ENCODE assay signal across 2 cellular contexts in genomic region chr2:12479042-12479601, GRCh38.
TF ChIP-seq lines count a peak whose summit lies in the region.

No MANE protein-coding gene starts in this region.

TF ChIP-seq in IMR-90, 13 proteins besides CTCF, POLR2A, EP300 and RAD21 (continued from another document):
- TF ChIP-seq, protein P1, sequence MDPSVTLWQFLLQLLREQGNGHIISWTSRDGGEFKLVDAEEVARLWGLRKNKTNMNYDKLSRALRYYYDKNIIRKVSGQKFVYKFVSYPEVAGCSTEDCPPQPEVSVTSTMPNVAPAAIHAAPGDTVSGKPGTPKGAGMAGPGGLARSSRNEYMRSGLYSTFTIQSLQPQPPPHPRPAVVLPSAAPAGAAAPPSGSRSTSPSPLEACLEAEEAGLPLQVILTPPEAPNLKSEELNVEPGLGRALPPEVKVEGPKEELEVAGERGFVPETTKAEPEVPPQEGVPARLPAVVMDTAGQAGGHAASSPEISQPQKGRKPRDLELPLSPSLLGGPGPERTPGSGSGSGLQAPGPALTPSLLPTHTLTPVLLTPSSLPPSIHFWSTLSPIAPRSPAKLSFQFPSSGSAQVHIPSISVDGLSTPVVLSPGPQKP (IDR thresholded peaks at IDR 0.05; ENCODE audit: borderline replicate concordance, low read depth, low read length), result no peak
- TF ChIP-seq SMC3 (IDR thresholded peaks at IDR 0.05; ENCODE audit: low read depth, low read length), result no peak
- TF ChIP-seq USF2 (IDR thresholded peaks at IDR 0.05; ENCODE audit: low read depth, low read length), result no peak
- TF ChIP-seq MAFK (IDR thresholded peaks at IDR 0.05; ENCODE audit: low read depth, low read length), result no peak
- TF ChIP-seq RCOR1 (IDR thresholded peaks at IDR 0.05; ENCODE audit: insufficient replicate concordance, low read length), result no peak
- TF ChIP-seq FOS (IDR thresholded peaks at IDR 0.05; ENCODE audit: low read depth, low read length), result no peak
- no peak for TF ChIP-seq MXI1 (IDR thresholded peaks at IDR 0.05; ENCODE audit: borderline replicate concordance, low read depth, low read length)
- no peak for TF ChIP-seq CEBPB (IDR thresholded peaks at IDR 0.05; ENCODE audit: low read depth, low read length)
- no peak for TF ChIP-seq MAZ (IDR thresholded peaks at IDR 0.05; ENCODE audit: borderline replicate concordance, low read depth, low read length)
- TF ChIP-seq NFE2L2 (IDR thresholded peaks at IDR 0.05; ENCODE audit: low read depth, low read length), result no peak
- no peak for TF ChIP-seq RFX5 (IDR thresholded peaks at IDR 0.05; ENCODE audit: low read depth, low read length)

TF ChIP-seq in endothelial cell of umbilical vein, 7 proteins besides CTCF, POLR2A, EP300 and RAD21 (continued from another document):
- TF ChIP-seq MYC (IDR thresholded peaks at IDR 0.05; ENCODE audit: low read depth, low read length) (no peak), EZH2 (IDR thresholded peaks at IDR 0.05; ENCODE audit: borderline replicate concordance, low read depth, low read length, severe bottlenecking) (no peak), MAX (IDR thresholded peaks at IDR 0.05; ENCODE audit: insufficient read depth, insufficient read length) (no peak), POLR2AphosphoS5 (IDR thresholded peaks at IDR 0.05; ENCODE audit: insufficient read depth, low read depth, low read length) (no peak), FOS (IDR thresholded peaks at IDR 0.05; ENCODE audit: borderline replicate concordance, insufficient read depth, low read length) (peak; percentile 49), GATA2 (IDR thresholded peaks at IDR 0.05; ENCODE audit: insufficient read depth, insufficient read length, low read depth, low read length) (no peak)
